In genomic region chr10:110138197-110138812, GRCh38 we compare ENCODE assay signal across 8 cellular contexts.
DNase-seq lines count a peak whose midpoint lies in the region; ATAC-seq and TF ChIP-seq lines count a peak whose summit lies in the region.

No MANE protein-coding gene starts in this region.

- H2BK20ac ChIP-seq in IMR-90 (ENCODE audit: low read depth, low read length) = no peak overlapping the region

- TF ChIP-seq POLR2A in IMR-90 (IDR thresholded peaks at IDR 0.05; ENCODE audit: low read depth, low read length) = no peak

- in situ Hi-C loops in IMR-90 (cut with MboI; ENCODE audit: low sequenced_read_pairs) = loop anchor here (5.0 kb wide), 3 partner anchors 84 to 256 kb away; no protein-coding TSS in a partner anchor

- ATAC-seq in GM18907 (IDR thresholded peaks at IDR 0.05; ENCODE audit: unreplicated experiment) = peak; percentile 54
- ATAC-seq in IMR-90 (ENCODE audit: low read depth) = peak; percentile 62; the same call in 1 of the 2 replicates

- dilution Hi-C loops in IMR-90 (cut with HindIII; ENCODE audit: low sequenced_read_pairs, unreplicated experiment) = loop anchor here (25.0 kb wide), 1 partner anchor 149 kb away; no protein-coding TSS in a partner anchor

- H3K9me2 ChIP-seq in PC-9 (ENCODE audit: insufficient read depth) = no peaks in the 10 kb centered on the region

- no peaks in the 10 kb centered on the region for H3K9me3 ChIP-seq in CD4-positive, alpha-beta memory T cell (ENCODE audit: control insufficient read depth in 1 of 2, low read length in 2 of 2)
- H3K9me3 ChIP-seq in IMR-90 (ENCODE audit: control insufficient read depth, insufficient read depth, low read length) (no peaks in the 10 kb centered on the region), PC-9 (ENCODE audit: insufficient read depth, low read depth) (no peaks in the 10 kb centered on the region)

- no peak overlapping the region for H3K4me3 ChIP-seq in CD4-positive, alpha-beta memory T cell (ENCODE audit: low read length in 2 of 2)
- H3K4me3 ChIP-seq in IMR-90 (ENCODE audit: insufficient read depth, low read depth, low read length) (no peak overlapping the region), PC-9 (no peak overlapping the region)

- no peak overlapping the region for H2BK5ac ChIP-seq in IMR-90 (ENCODE audit: low read depth, low read length, poor library complexity, severe bottlenecking)

- no CpG with 5 or more reads among the region's 5 CpGs for WGBS in IMR-90 (ENCODE audit: extremely low coverage in 2 of 2, insufficient read length in 1 of 2), 2 experiments

- no peak overlapping the region for H2BK15ac ChIP-seq in IMR-90 (ENCODE audit: low read depth, low read length)

- H3K18ac ChIP-seq in IMR-90 (ENCODE audit: low read depth, low read length) = no peak overlapping the region

- H3K9me3 Mint-ChIP-seq in CD4-positive, alpha-beta memory T cell = peaks cover 0 to 2% (median 0%) of the 10 kb centered on the region in 8 donors

- H3K4me1 Mint-ChIP-seq in CD4-positive, alpha-beta memory T cell = peaks cover 20 to 41% (median 34%) of the 10 kb centered on the region in 4 donors

- no peak overlapping the region for H3K56ac ChIP-seq in IMR-90 (ENCODE audit: extremely low read depth, insufficient read depth, low read length)

- no peaks in the 10 kb centered on the region for H3K36me3 ChIP-seq in CD4-positive, alpha-beta memory T cell (ENCODE audit: insufficient read depth, low read length)
- H3K36me3 ChIP-seq in IMR-90 (ENCODE audit: control insufficient read depth, insufficient read depth, low read length) (peaks cover 7% of the 10 kb centered on the region; the same call in 1 of the 2 replicates), PC-9 (ENCODE audit: low read depth) (no peaks in the 10 kb centered on the region)

- H3K79me2 ChIP-seq in PC-9 (ENCODE audit: low read depth) = no peaks in the 10 kb centered on the region

- H3K27ac ChIP-seq in CD4-positive, alpha-beta memory T cell (ENCODE audit: low read depth, low read length) = peak overlapping the region; percentile 7
- H3K27ac ChIP-seq in IMR-90 (ENCODE audit: insufficient read depth, low read length) (no peak overlapping the region), PC-9 (no peak overlapping the region)

- peaks cover 31% of the 10 kb centered on the region for H3K4me1 ChIP-seq in CD4-positive, alpha-beta memory T cell (ENCODE audit: insufficient read depth, low read length)
- H3K4me1 ChIP-seq in IMR-90 (ENCODE audit: control insufficient read depth, insufficient read depth, low read length) = 0 out of 2 replicates have a peak, but pooled peaks cover 2% of the 10 kb centered on the region
- 0 out of 2 replicates have a peak, but pooled peaks cover 4% of the 10 kb centered on the region for H3K4me1 ChIP-seq in PC-9 (replicated peaks; ENCODE audit: insufficient read depth)

- H3K4ac ChIP-seq in IMR-90 (ENCODE audit: low read depth, low read length) = no peak overlapping the region

- TF ChIP-seq CTCF in IMR-90 (conservative IDR thresholded peaks at IDR 0.05; ENCODE audit: low read depth, low read length) = peak; percentile 66
- peak; percentile 66 for TF ChIP-seq CTCF in PC-9 (conservative IDR thresholded peaks at IDR 0.05)

- H2AFZ ChIP-seq in IMR-90 (replicated peaks; ENCODE audit: low read length, poor library complexity) (no peak overlapping the region), PC-9 (no peak overlapping the region)

- peaks cover 4% of the 10 kb centered on the region; the same call in 1 of the 2 replicates for H3F3A ChIP-seq in PC-9 (ENCODE audit: insufficient read depth, low read depth)

- peak overlapping the region in 4 of 7 donors; percentile 14 to 57 (median 30) for H3K27ac Mint-ChIP-seq in CD4-positive, alpha-beta memory T cell

- H4K8ac ChIP-seq in IMR-90 (ENCODE audit: low read depth in 2 of 2, low read length in 2 of 2) = no peak overlapping the region

- no peaks in the 10 kb centered on the region for H3K79me1 ChIP-seq in IMR-90 (ENCODE audit: low read depth in 1 of 2, low read length in 2 of 2)

- no peak overlapping the region for H2AK5ac ChIP-seq in IMR-90 (ENCODE audit: low read depth, low read length)

- TF ChIP-seq RAD21 in IMR-90 (IDR thresholded peaks at IDR 0.05; ENCODE audit: low read length) = peak; percentile 69

- peak in 4 of 5 donors; percentile 72 to 78 (median 74) for DNase-seq in CD4-positive, alpha-beta memory T cell
- DNase-seq in IMR-90 (peak; percentile 66), PC-9 (peak in 1 of 2 experiments; percentile 41), dermis blood vessel endothelial cell (peak; percentile 75), medulla oblongata (ENCODE audit: extremely low spot score) (peak; percentile 92), posterior vena cava (ENCODE audit: low spot score) (no peak), NK-92 (lab: John Stamatoyannopoulos, UW; ENCODE audit: unreplicated experiment) (no peak)

- no peak overlapping the region for H4K5ac ChIP-seq in IMR-90 (ENCODE audit: low read depth, low read length)

- BruUV-seq in IMR-90 (replicated peaks; lab: Mats Ljungman, UMichigan) (no TSS peak), PC-9 (replicated peaks; lab: Mats Ljungman, UMichigan) (no TSS peak)

- intact Hi-C loops in CD4-positive, alpha-beta memory T cell (cut with micrococcal nuclease) = loop anchor here (1.0 to 5.0 kb wide), 3 partner anchors 168 to 359 kb away; partner anchors contain the start of gene DUSP5
- intact Hi-C loops in IMR-90 (cut with micrococcal nuclease) (loop anchor here (2.0 to 10.0 kb wide), 2 partner anchors 70 to 436 kb away; no protein-coding TSS in a partner anchor), PC-9 (cut with micrococcal nuclease; ENCODE audit: unreplicated experiment) (loop anchor here (1.0 to 10.0 kb wide), 4 partner anchors 87 to 446 kb away; partner anchors contain the start of gene ADD3), posterior vena cava (cut with DNase I) (loop anchor here (2.0 to 5.0 kb wide), 3 partner anchors 88 to 140 kb away; no protein-coding TSS in a partner anchor)

- H4K91ac ChIP-seq in IMR-90 (ENCODE audit: insufficient read depth, low read depth, low read length) = no peak overlapping the region

- no peak overlapping the region for H3K23ac ChIP-seq in IMR-90 (ENCODE audit: low read depth, low read length)

- no peak overlapping the region for H3K9ac ChIP-seq in IMR-90 (ENCODE audit: low read depth, low read length)

- H2AK9ac ChIP-seq in IMR-90 (replicated peaks; ENCODE audit: low read depth, low read length, poor library complexity) = no peak overlapping the region

- H3K4me2 ChIP-seq in IMR-90 (ENCODE audit: low read depth, low read length) = no peak overlapping the region
- no peak overlapping the region for H3K4me2 ChIP-seq in PC-9

- H2BK120ac ChIP-seq in IMR-90 (ENCODE audit: low read depth, low read length) = no peak overlapping the region

- 0 out of 2 replicates have a peak, but pooled peaks cover 3% of the 10 kb centered on the region for H3K9me1 ChIP-seq in IMR-90 (ENCODE audit: insufficient read depth, low read length)

- H4K20me1 ChIP-seq in IMR-90 (ENCODE audit: insufficient read depth, low read length) (no peaks in the 10 kb centered on the region), PC-9 (ENCODE audit: insufficient read depth) (no peaks in the 10 kb centered on the region)

- no peaks in the 10 kb centered on the region for H3K27me3 ChIP-seq in CD4-positive, alpha-beta memory T cell (ENCODE audit: insufficient read depth, low read length)
- H3K27me3 ChIP-seq in IMR-90 (ENCODE audit: control insufficient read depth, insufficient read depth, low read length) (no peaks in the 10 kb centered on the region), PC-9 (ENCODE audit: insufficient read depth, low read depth) (no peaks in the 10 kb centered on the region)

- no peaks in the 10 kb centered on the region for H3K27me3 Mint-ChIP-seq in CD4-positive, alpha-beta memory T cell

- no peak overlapping the region for H3K4me3 Mint-ChIP-seq in CD4-positive, alpha-beta memory T cell

- peaks cover 1 to 7% of the 10 kb centered on the region in 2 donors for H3K36me3 Mint-ChIP-seq in CD4-positive, alpha-beta memory T cell

- H3K14ac ChIP-seq in IMR-90 (replicated peaks; ENCODE audit: low read depth, low read length) = no peak overlapping the region

- CTCF ChIA-PET in CD4-positive, alpha-beta memory T cell (lab: Charles Lee; ENCODE audit: partially characterized antibody) = interaction anchor here (0.6 to 5.6 kb wide), 48 partner anchors 9 to 419 kb away, joined by 3 to 111 read pairs (median 4); partner anchors contain the start of genes MXI1 and SMNDC1
- CTCF ChIA-PET in IMR-90 (lab: Yijun Ruan, JAX) (interaction anchor here (0.7 to 3.0 kb wide), 11 partner anchors 71 to 383 kb away, joined by 3 to 14 read pairs (median 4); no protein-coding TSS in a partner anchor), PC-9 (lab: Charles Lee) (interaction anchor here (0.5 to 1.4 kb wide), 5 partner anchors 86 to 254 kb away, joined by 3 to 9 read pairs (median 3); no protein-coding TSS in a partner anchor)

- POLR2A ChIA-PET in CD4-positive, alpha-beta memory T cell (lab: Charles Lee; ENCODE audit: partially characterized antibody) = interaction anchor here (1.0 to 8.6 kb wide), 12 partner anchors 14 to 360 kb away, joined by 3 to 134 read pairs (median 7); partner anchors contain the start of genes ADD3, MXI1 and SMNDC1
- POLR2A ChIA-PET in IMR-90 (lab: Charles Lee; ENCODE audit: unreplicated experiment) (no interaction called here), PC-9 (lab: Charles Lee; ENCODE audit: unreplicated experiment) (no interaction called here)

TF ChIP-seq in IMR-90, 13 proteins besides CTCF, POLR2A, EP300 and RAD21:
- TF ChIP-seq RCOR1 (IDR thresholded peaks at IDR 0.05; ENCODE audit: insufficient replicate concordance, low read length) (no peak), SMC3 (IDR thresholded peaks at IDR 0.05; ENCODE audit: low read depth, low read length) (peak; percentile 58), CHD1 (IDR thresholded peaks at IDR 0.05; ENCODE audit: low read depth, low read length) (no peak)
TF ChIP-seq in IMR-90: peak in this region for 1.

Comparison
In these comparisons a context has a peak if more than half of its experiments do, and no peak if none do; other contexts are left out.
1. DNase-seq: peak in CD4-positive, alpha-beta memory T cell (4 of 5), IMR-90 (single experiment), dermis blood vessel endothelial cell (single experiment) and medulla oblongata (single experiment); none in posterior vena cava (single experiment) and NK-92 (single experiment).